11 cellular contexts compared by ENCODE assay signal in the genomic region with DNA sequence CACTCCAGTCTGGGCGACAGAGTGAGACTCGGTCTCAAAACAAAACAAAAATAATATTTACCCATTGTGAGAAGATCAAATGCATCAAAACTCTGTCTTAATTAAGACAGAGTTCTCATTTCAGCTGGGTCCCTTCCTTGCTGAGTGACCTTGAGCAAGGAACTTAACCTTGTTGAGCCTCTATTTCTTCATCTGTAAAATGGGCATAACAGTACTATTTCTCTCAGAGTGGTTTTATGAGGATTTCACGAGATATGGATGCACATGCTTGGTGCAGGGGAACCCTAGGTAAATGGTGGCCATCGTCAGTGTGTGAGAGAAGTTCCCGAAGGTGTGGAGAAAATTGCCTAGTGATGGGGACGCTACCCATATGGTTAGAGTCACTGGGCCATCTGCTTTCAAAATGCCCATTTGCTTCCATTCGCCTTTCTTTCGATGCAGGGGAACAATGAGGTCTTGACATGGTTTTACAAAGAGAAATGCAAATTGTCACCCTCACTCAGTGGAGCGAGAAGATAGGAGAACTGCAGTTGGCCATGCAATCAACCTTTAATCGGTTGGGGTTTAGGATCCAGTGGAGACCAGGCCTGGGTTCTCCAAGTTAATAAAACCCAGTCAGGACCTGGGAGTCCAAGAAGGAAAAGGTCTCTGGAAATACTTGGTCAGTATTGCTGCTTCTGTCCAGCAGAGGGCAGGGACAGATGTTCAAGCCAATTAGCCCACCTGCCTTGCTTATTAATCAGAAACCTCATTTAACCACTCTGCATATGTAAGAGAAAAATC. TPM values are rescaled to one million over a fixed set of nuclear protein-coding genes. Genes with fewer than 3 reads are reported as not detected.
A peak's percentile ranks its signal among the peaks of the same experiment; 100 is the strongest.
DNase-seq lines count a peak whose midpoint lies in the region; ATAC-seq, FAIRE-seq and TF ChIP-seq lines count a peak whose summit lies in the region.
"Had no signal": no experiment of that assay in that cellular context is flagged by ENCODE, and none has a peak within 500 bp of the region (broad histone marks: within the 10 kb centered on the region; RNA-seq: fewer than 3 reads in every experiment).

No MANE protein-coding gene starts in this region.

- BruUV-seq in HepG2 (replicated peaks; lab: Mats Ljungman, UMichigan) = no TSS peak

- H3K9me3 ChIP-seq in HepG2 (ENCODE audit: low read length) = no peaks in the 10 kb centered on the region

- H2AFZ ChIP-seq in HepG2 (ENCODE audit: low read length) = no peak overlapping the region

- POLR2A ChIA-PET in HepG2 (lab: Yijun Ruan, JAX) = no interaction called here

- WGBS in HepG2 (ENCODE audit: low lambda C conversion rate) = 76% methylated on average over 10 of the region's 10 CpGs

- no peak overlapping the region for H3K27ac ChIP-seq in HepG2 (ENCODE audit: extremely low read length, insufficient read depth, low read length)
- H3K27ac ChIP-seq: skin epidermis had no signal

- TF ChIP-seq CTCF in astrocyte of the spinal cord (IDR thresholded peaks at IDR 0.05; ENCODE audit: low read depth, low read length) (peak; percentile 67), HepG2 (CRISPR knock-in tag; IDR thresholded peaks at IDR 0.05) (peak; percentile 40)

- no peak overlapping the region for H3K9ac ChIP-seq in HepG2 (ENCODE audit: insufficient read depth, low read depth, low read length)

- no peak for TF ChIP-seq POLR2A in HepG2 (IDR thresholded peaks at IDR 0.05; ENCODE audit: insufficient read depth in 1 of 2, low read depth in 2 of 2, low read length in 2 of 2)

- intact Hi-C loops in HepG2 (cut with micrococcal nuclease; ENCODE audit: unreplicated experiment) = loop anchor here (10.0 kb wide), 1 partner anchor 169 kb away; no protein-coding TSS in a partner anchor

- peak; percentile 54; the same call in 2 of the 3 replicates for ATAC-seq in HepG2
- no peak for ATAC-seq in HG02884 (IDR thresholded peaks at IDR 0.05; ENCODE audit: unreplicated experiment)
- no peak for ATAC-seq in HG02840 (IDR thresholded peaks at IDR 0.05; ENCODE audit: low FRiP score, unreplicated experiment)
- ATAC-seq in activated CD4-positive, CD25-positive, alpha-beta regulatory T cell treated with anti-CD3 and anti-CD28 coated beads, Interleukin-2, amount 50 U/mL, for 24 hours = no peak

- FAIRE-seq in HepG2 (lab: Jason Lieb, UNC) = peak; percentile 77
- FAIRE-seq: G401.6 had no signal

- in situ Hi-C loops in astrocyte of the spinal cord (cut with HindIII; ENCODE audit: low sequenced_read_pairs) (no loop called here), HepG2 (cut with HindIII; ENCODE audit: extremely low pct_ligation_motif_present, low pct_unique_long_range_greater_than_20kb) (no loop called here)

- no peak overlapping the region for H3K4me3 ChIP-seq in astrocyte of the spinal cord (ENCODE audit: low read depth, low read length)
- H3K4me3 ChIP-seq in HepG2 (replicated peaks in 1 of 3; ENCODE audit: insufficient read depth in 1 of 3, low read depth in 2 of 3, low read length in 3 of 3) = no peak overlapping the region
- H3K4me3 ChIP-seq: skin epidermis had no signal

- CTCF ChIA-PET in HepG2 (lab: Yijun Ruan, JAX; ENCODE audit: low intra/inter-chr PET ratio, low total read pairs) = no interaction called here

- no peaks in the 10 kb centered on the region for H3K27me3 ChIP-seq in HepG2 (ENCODE audit: control insufficient read depth in 1 of 2, insufficient read depth in 2 of 2, low read length in 2 of 2)

- 0 out of 2 replicates have a peak, but pooled peaks have one; percentile 21 for TF ChIP-seq RAD21 in HepG2 (CRISPR knock-in tag; IDR thresholded peaks at IDR 0.05)

- H4K20me1 ChIP-seq in HepG2 (ENCODE audit: insufficient read depth, low read length) = no peaks in the 10 kb centered on the region

- H3K36me3 ChIP-seq in HepG2 (replicated peaks in 1 of 2; ENCODE audit: control insufficient read depth in 1 of 2, insufficient read depth in 2 of 2, low read length in 2 of 2) = no peaks in the 10 kb centered on the region

- peak; percentile 25 for DNase-seq in AG08396 (ENCODE audit: low spot score)
- DNase-seq in HT1080 (ENCODE audit: low read depth) = peak; percentile 8
- DNase-seq in astrocyte of the spinal cord (ENCODE audit: low read depth, low spot score) = peak; percentile 24
- no peak for DNase-seq in HepG2 (ENCODE audit: low spot score)
- DNase-seq in stimulated activated CD8-positive, alpha-beta memory T cell treated with anti-CD3 and anti-CD28 coated beads, Interleukin-4, amount 100 ng/mL, for 48 hours = no peak
- DNase-seq: effector memory CD4-positive, alpha-beta T cell had no signal

- no peaks in the 10 kb centered on the region for H3K79me2 ChIP-seq in HepG2 (ENCODE audit: insufficient read depth, low read length)

- H3K4me2 ChIP-seq in HepG2 (ENCODE audit: low read depth, low read length) = no peak overlapping the region

- no peak for TF ChIP-seq EP300 in HepG2 (IDR thresholded peaks at IDR 0.05; ENCODE audit: low read depth in 2 of 2, low read length in 2 of 2)
- no peak for TF ChIP-seq EP300 in HepG2 (CRISPR knock-in tag; IDR thresholded peaks at IDR 0.05; ENCODE audit: borderline replicate concordance)

- H3K4me1 ChIP-seq in HepG2 (ENCODE audit: insufficient read depth, low read length) = peaks cover 17% of the 10 kb centered on the region

TF ChIP-seq in HepG2, 621 proteins besides CTCF, POLR2A, EP300 and RAD21:
- TF ChIP-seq ATRX (CRISPR knock-in tag; IDR thresholded peaks at IDR 0.05; ENCODE audit: borderline replicate concordance) (no peak), MIXL1 (CRISPR knock-in tag; IDR thresholded peaks at IDR 0.05) (0 out of 2 replicates have a peak, but pooled peaks have one; percentile 42), CBFB (CRISPR knock-in tag; IDR thresholded peaks at IDR 0.05) (no peak), ZNF777 (CRISPR knock-in tag; IDR thresholded peaks at IDR 0.05) (no peak), HOXA9 (CRISPR knock-in tag; IDR thresholded peaks at IDR 0.05; ENCODE audit: borderline replicate concordance) (no peak), ZFP36L2 (CRISPR knock-in tag; IDR thresholded peaks at IDR 0.05) (no peak), STAG1 (CRISPR knock-in tag; IDR thresholded peaks at IDR 0.05) (peak; percentile 44), MTF1 (CRISPR knock-in tag; IDR thresholded peaks at IDR 0.05) (no peak), ZSCAN25 (CRISPR knock-in tag; IDR thresholded peaks at IDR 0.05) (no peak), ZNF143 (CRISPR knock-in tag; IDR thresholded peaks at IDR 0.05) (no peak), ETV6 (CRISPR knock-in tag; conservative IDR thresholded peaks at IDR 0.05) (no peak), ZNF564 (CRISPR knock-in tag; IDR thresholded peaks at IDR 0.05) (no peak), ZNF629 (CRISPR knock-in tag; conservative IDR thresholded peaks at IDR 0.05) (peak; percentile 50), SIX1 (CRISPR knock-in tag; IDR thresholded peaks at IDR 0.05; ENCODE audit: borderline replicate concordance) (no peak)
- TF ChIP-seq, protein P1, sequence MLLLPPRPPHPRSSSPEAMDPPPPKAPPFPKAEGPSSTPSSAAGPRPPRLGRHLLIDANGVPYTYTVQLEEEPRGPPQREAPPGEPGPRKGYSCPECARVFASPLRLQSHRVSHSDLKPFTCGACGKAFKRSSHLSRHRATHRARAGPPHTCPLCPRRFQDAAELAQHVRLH (CRISPR knock-in tag; IDR thresholded peaks at IDR 0.05; ENCODE audit: borderline replicate concordance, low read depth) = no peak
- TF ChIP-seq, protein P2, sequence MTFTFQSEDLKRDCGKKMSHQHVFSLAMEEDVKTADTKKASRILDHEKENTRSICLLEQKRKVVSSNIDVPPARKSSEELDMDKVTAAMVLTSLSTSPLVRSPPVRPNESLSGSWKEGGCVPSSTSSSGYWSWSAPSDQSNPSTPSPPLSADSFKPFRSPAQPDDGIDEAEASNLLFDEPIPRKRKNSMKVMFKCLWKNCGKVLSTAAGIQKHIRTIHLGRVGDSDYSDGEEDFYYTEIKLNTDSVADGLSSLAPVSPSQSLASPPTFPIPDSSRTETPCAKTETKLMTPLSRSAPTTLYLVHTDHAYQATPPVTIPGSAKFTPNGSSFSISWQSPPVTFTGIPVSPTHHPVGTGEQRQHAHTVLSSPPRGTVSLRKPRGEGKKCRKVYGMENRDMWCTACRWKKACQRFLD (CRISPR knock-in tag; IDR thresholded peaks at IDR 0.05; ENCODE audit: borderline replicate concordance) = no peak

RNA-seq across cellular contexts. Expression of a gene that starts 37.1 kb away (rescaled TPM):
- 10.5 and 11.2 TPM in 2 replicates for total RNA-seq in HT1080 (2014; rRNA removed; shearing (Covaris generic))
- polyA plus RNA-seq in HT1080 (2015; cell fraction: cytosol; rRNA removed) = 8.1 and 10.1 TPM in 2 replicates
- 18.4 and 20.0 TPM in 2 replicates for polyA plus RNA-seq in HT1080 (2015; cell fraction: nucleus; rRNA removed)
- 0.07 and 0.42 TPM in 2 replicates for total RNA-seq in HepG2 (2016; rRNA removed; fragmentation: Illumina TruSeq; extraction: Trizol)
- 0.51 and 0.97 TPM in 2 replicates for total RNA-seq in HepG2 (2016; cell fraction: cytosol; rRNA removed; fragmentation: Illumina TruSeq; extraction: Trizol; ENCODE audit: low read depth)
- 0.42 and 0.54 TPM in 2 replicates for total RNA-seq in HepG2 (2016; cell fraction: insoluble cytoplasmic fraction; rRNA removed; fragmentation: Illumina TruSeq; extraction: Trizol)
- 0.53 and 0.72 TPM in 2 replicates for total RNA-seq in HepG2 (2016; cell fraction: membrane; rRNA removed; fragmentation: Illumina TruSeq; extraction: Trizol)
- total RNA-seq in HepG2 (2016; cell fraction: nucleus; rRNA removed; fragmentation: Illumina TruSeq; extraction: Trizol) = 0.75 and 1.1 TPM in 2 replicates
- polyA plus RNA-seq in HepG2 (2011; rRNA removed) = 0.30 and 0.47 TPM in 2 replicates
- 0.11 and 0.17 TPM in 2 replicates for polyA plus RNA-seq in HepG2 (2011; cell fraction: cytosol; rRNA removed)
- 0.72 and 1.5 TPM in 2 replicates for polyA plus RNA-seq in HepG2 (2011; cell fraction: nucleus; rRNA removed)
- 0.35 and 0.41 TPM in 2 replicates for polyA plus RNA-seq in HepG2 (2012)
- polyA plus RNA-seq in HepG2 (2016; cell fraction: cytosol; fragmentation: Illumina TruSeq; extraction: Trizol; ENCODE audit: low read depth) = 0.07 and 0.12 TPM in 2 replicates
- 0.17 and 0.42 TPM in 2 replicates for polyA plus RNA-seq in HepG2 (2016; cell fraction: insoluble cytoplasmic fraction; fragmentation: Illumina TruSeq; extraction: Trizol; ENCODE audit: low read depth)
- polyA plus RNA-seq in HepG2 (2016; cell fraction: membrane; fragmentation: Illumina TruSeq; extraction: Trizol; ENCODE audit: low read depth) = 0.06 TPM in 1 of 2 replicates, not detected in the other
- 1.00 and 1.2 TPM in 2 replicates for polyA plus RNA-seq in HepG2 (2016; cell fraction: nucleus; fragmentation: Illumina TruSeq; extraction: Trizol; ENCODE audit: insufficient read depth, low read depth)
- polyA minus RNA-seq in HepG2 (2011; rRNA and poly(A)+ RNA removed; ENCODE audit: low replicate concordance) = 0.58 and 2.4 TPM in 2 replicates
- polyA minus RNA-seq in HepG2 (2011; cell fraction: cytosol; rRNA and poly(A)+ RNA removed) = not detected in 2 replicates
- 2.2 and 3.7 TPM in 2 replicates for polyA minus RNA-seq in HepG2 (2011; cell fraction: nucleus; rRNA and poly(A)+ RNA removed)

Comparison
In these comparisons a context has a peak if more than half of its experiments do, and no peak if none do; other contexts are left out.
1. DNase-seq: peak in AG08396 (single experiment), HT1080 (single experiment) and astrocyte of the spinal cord (single experiment); none in HepG2 (single experiment) and stimulated activated CD8-positive, alpha-beta memory T cell treated with anti-CD3 and anti-CD28 coated beads, Interleukin-4, amount 100 ng/mL, for 48 hours (single experiment).